In genomic region chr19:57748029-57748428, GRCh38 we compare ENCODE assay signal across 9 cellular contexts. TPM values are rescaled to one million over a fixed set of nuclear protein-coding genes. Genes with fewer than 3 reads are reported as not detected.
DNase-seq lines count a peak whose midpoint lies in the region; ATAC-seq and TF ChIP-seq lines count a peak whose summit lies in the region.
"Had no signal": no experiment of that assay in that cellular context is flagged by ENCODE, and none has a peak within 500 bp of the region (broad histone marks: within the 10 kb centered on the region; RNA-seq: fewer than 3 reads in every experiment).

No MANE protein-coding gene starts in this region.

- no peaks in the 10 kb centered on the region for H3K27me3 ChIP-seq in gastrocnemius medialis

- ATAC-seq in WTC11 (no peak), gastrocnemius medialis (no peak)

- H3K9me3 ChIP-seq in gastrocnemius medialis: peaks cover 0 to 4% (median 0%) of the 10 kb centered on the region in 3 donors

- H3K4me1 Mint-ChIP-seq in HFFc6 (ENCODE audit: low read depth): peaks cover 13% of the 10 kb centered on the region; the same call in 1 of the 2 replicates
- peaks cover 10% of the 10 kb centered on the region for H3K4me1 Mint-ChIP-seq in WTC11
- peaks cover 17% of the 10 kb centered on the region for H3K4me1 Mint-ChIP-seq in glutamatergic neuron (ENCODE audit: low read depth, unreplicated experiment)

- H3K36me3 Mint-ChIP-seq in HFFc6 (ENCODE audit: low read depth) (peaks cover 64% of the 10 kb centered on the region), WTC11 (peaks cover 45% of the 10 kb centered on the region), glutamatergic neuron (ENCODE audit: unreplicated experiment) (peaks cover 26% of the 10 kb centered on the region)

- peak overlapping the region; percentile 97 for H3K4me3 Mint-ChIP-seq in HFFc6
- peak overlapping the region; percentile 99 for H3K4me3 Mint-ChIP-seq in WTC11
- H3K4me3 Mint-ChIP-seq in glutamatergic neuron (ENCODE audit: unreplicated experiment): peak overlapping the region; percentile 90

- peak overlapping the region; percentile 96 to 99 (median 97) for H3K4me3 ChIP-seq in gastrocnemius medialis

- H3K27ac Mint-ChIP-seq in HFFc6: peak overlapping the region; percentile 41; the same call in 1 of the 2 replicates
- H3K27ac Mint-ChIP-seq in WTC11: no peak overlapping the region
- H3K27ac Mint-ChIP-seq in glutamatergic neuron (ENCODE audit: unreplicated experiment): no peak overlapping the region

- H3K9me3 Mint-ChIP-seq in HFFc6 (peaks cover 37% of the 10 kb centered on the region), WTC11 (no peaks in the 10 kb centered on the region), glutamatergic neuron (ENCODE audit: unreplicated experiment) (peaks cover 6% of the 10 kb centered on the region)

- in situ Hi-C loops in gastrocnemius medialis (cut with MboI; ENCODE audit: low sequenced_read_pairs in 4 of 4): loop anchor here in 3 of 4 donors (25.0 kb wide), 2 partner anchors 89 to 164 kb away; partner anchors contain the start of genes ZNF417 (in 2 of the 3), ZNF587 (in 1 of the 3) and ZNF587B (in 1 of the 3)

- POLR2A ChIA-PET in WTC11 (lab: Charles Lee): interaction anchor here (1.8 to 2.2 kb wide), 2 partner anchors 39 to 67 kb away, joined by 7 to 9 read pairs; partner anchors contain the start of genes ZNF154 and ZNF552

- no peak for TF ChIP-seq POLR2A in gastrocnemius medialis (IDR thresholded peaks at IDR 0.05)

- H3K27ac ChIP-seq in gastrocnemius medialis: peak overlapping the region in 1 of 4 donors; percentile 98

- intact Hi-C loops in gastrocnemius medialis (cut with DNase I; ENCODE audit: low total_unique reads): loop anchor here (5.0 kb wide), 2 partner anchors 64 to 254 kb away; partner anchors contain the start of genes ZNF552 and ZNF606

- TF ChIP-seq CTCF in HFFc6 (IDR thresholded peaks at IDR 0.05) (no peak), WTC11 (IDR thresholded peaks at IDR 0.05) (no peak), glutamatergic neuron (IDR thresholded peaks at IDR 0.05; ENCODE audit: partially characterized antibody, unreplicated experiment) (no peak), gastrocnemius medialis (IDR thresholded peaks at IDR 0.05 in 4 of 5, conservative IDR thresholded peaks at IDR 0.05 in 1 of 5) (no peak)

- H3K4me1 ChIP-seq in gastrocnemius medialis: peaks cover 23 to 38% of the 10 kb centered on the region in 2 donors

- CTCF ChIA-PET in WTC11 (lab: Charles Lee): no interaction called here

- no peak for DNase-seq in HFFc6
- no peak for DNase-seq in WTC11 (ENCODE audit: low spot score)
- no peak for DNase-seq in glutamatergic neuron
- no peak for DNase-seq in gastrocnemius medialis
- DNase-seq in ecto neural progenitor cell (ENCODE audit: low spot score): no peak
- DNase-seq in MV-4-11 (lab: John Stamatoyannopoulos, UW): no peak
- no peak for DNase-seq in NCI-H1092 treated with DMSO at 0.1 percent for 48 hours (lab: John Stamatoyannopoulos, UW)
- DNase-seq: activated CD8-positive, alpha-beta memory T cell treated with anti-CD3 and anti-CD28 coated beads, Interleukin-2, amount 50 U/mL, for 48 hours; NCI-H524 had no signal

- H3K36me3 ChIP-seq in gastrocnemius medialis: peaks cover 12 to 51% of the 10 kb centered on the region in 2 donors

- H3K27me3 Mint-ChIP-seq in HFFc6 (ENCODE audit: insufficient read depth): no peaks in the 10 kb centered on the region; the same call in 1 of the 2 replicates
- no peaks in the 10 kb centered on the region for H3K27me3 Mint-ChIP-seq in WTC11 (ENCODE audit: low read depth)
- H3K27me3 Mint-ChIP-seq in glutamatergic neuron (ENCODE audit: unreplicated experiment): peaks cover 3% of the 10 kb centered on the region

TF ChIP-seq in WTC11, 78 proteins besides CTCF, POLR2A, EP300 and RAD21 (continues in another document):
- no peak for TF ChIP-seq CREB1 (CRISPR knock-in tag; IDR thresholded peaks at IDR 0.05)
- TF ChIP-seq TEAD1 (CRISPR knock-in tag; IDR thresholded peaks at IDR 0.05): no peak
- no peak for TF ChIP-seq HMGA2 (CRISPR knock-in tag; IDR thresholded peaks at IDR 0.05)
- TF ChIP-seq ZBTB43 (CRISPR knock-in tag; IDR thresholded peaks at IDR 0.05): no peak
- no peak for TF ChIP-seq ZBTB21 (CRISPR knock-in tag; IDR thresholded peaks at IDR 0.05; ENCODE audit: borderline replicate concordance)
- no peak for TF ChIP-seq FOXK1 (CRISPR knock-in tag; IDR thresholded peaks at IDR 0.05)
- TF ChIP-seq E2F1 (CRISPR knock-in tag; IDR thresholded peaks at IDR 0.05): no peak
- no peak for TF ChIP-seq ZNF317 (CRISPR knock-in tag; IDR thresholded peaks at IDR 0.05; ENCODE audit: borderline replicate concordance, low read depth)
- no peak for TF ChIP-seq RELA (CRISPR knock-in tag; IDR thresholded peaks at IDR 0.05; ENCODE audit: borderline replicate concordance)
- no peak for TF ChIP-seq GRHL2 (CRISPR knock-in tag; IDR thresholded peaks at IDR 0.05; ENCODE audit: insufficient replicate concordance, severe bottlenecking)
- no peak for TF ChIP-seq PRRX2 (CRISPR knock-in tag; IDR thresholded peaks at IDR 0.05)
- TF ChIP-seq ZNF281 (CRISPR knock-in tag; IDR thresholded peaks at IDR 0.05): no peak

RNA-seq across cellular contexts. Expression of gene ZNF776, which starts 1.4 kb away (rescaled TPM):
- 1 to 10 TPM; 5.4 to 9.3 (median 7.0) TPM for total RNA-seq in HFFc6 (2021; fragmentation: NEBNext Ultra II Directional; extraction: Animal tissue kit (Norgen Biotek cat#: 25700))
- 14.3 to 16.9 TPM (median 16.4 TPM) in 3 replicates for total RNA-seq in WTC11 (2021)
- 41.5 TPM for total RNA-seq in glutamatergic neuron (ENCODE audit: unreplicated experiment)
- 1 to 10 TPM; 5.0 to 8.1 (median 8.0) TPM for total RNA-seq in gastrocnemius medialis

RNA-seq across cellular contexts. Expression of gene ZNF671, which starts 20.6 kb away (rescaled TPM):
- total RNA-seq in HFFc6 (2021; fragmentation: NEBNext Ultra II Directional; extraction: Animal tissue kit (Norgen Biotek cat#: 25700)): 1 to 10 TPM; 2.8 to 4.2 (median 3.7) TPM
- total RNA-seq in WTC11 (2021) (6.8 to 9.1 TPM (median 7.1 TPM) in 3 replicates), glutamatergic neuron (ENCODE audit: unreplicated experiment) (20.3 TPM), gastrocnemius medialis (10 to 100 TPM in 1 of 4 donors, 1 to 10 TPM in 3; 3.9 to 10.1 (median 5.8) TPM)

RNA-seq across cellular contexts. Expression of gene ZNF586, which starts 21.4 kb away (rescaled TPM):
- 1 to 10 TPM; 6.4 to 8.8 (median 6.9) TPM for total RNA-seq in HFFc6 (2021; fragmentation: NEBNext Ultra II Directional; extraction: Animal tissue kit (Norgen Biotek cat#: 25700))
- total RNA-seq in WTC11 (2021): 13.6 to 16.4 TPM (median 15.4 TPM) in 3 replicates
- 22.7 TPM for total RNA-seq in glutamatergic neuron (ENCODE audit: unreplicated experiment)
- total RNA-seq in gastrocnemius medialis: 10 to 100 TPM in 1 of 4 donors, 1 to 10 TPM in 3; 7.6 to 13.3 (median 9.2) TPM

RNA-seq across cellular contexts. Expression of gene ZNF154, which starts 39.0 kb away (rescaled TPM):
- under 1 TPM in 4 of 6 experiments, not detected in 2; 0.11 to 0.20 (median 0.16) TPM for total RNA-seq in HFFc6 (2021; fragmentation: NEBNext Ultra II Directional; extraction: Animal tissue kit (Norgen Biotek cat#: 25700))
- total RNA-seq in WTC11 (2021) (20.0 to 22.0 TPM (median 21.4 TPM) in 3 replicates), glutamatergic neuron (ENCODE audit: unreplicated experiment) (57.5 TPM), gastrocnemius medialis (1 to 10 TPM in 2 of 4 donors, under 1 TPM in 2; 0.49 to 2.8 (median 0.97) TPM)
